In the genomic region with DNA sequence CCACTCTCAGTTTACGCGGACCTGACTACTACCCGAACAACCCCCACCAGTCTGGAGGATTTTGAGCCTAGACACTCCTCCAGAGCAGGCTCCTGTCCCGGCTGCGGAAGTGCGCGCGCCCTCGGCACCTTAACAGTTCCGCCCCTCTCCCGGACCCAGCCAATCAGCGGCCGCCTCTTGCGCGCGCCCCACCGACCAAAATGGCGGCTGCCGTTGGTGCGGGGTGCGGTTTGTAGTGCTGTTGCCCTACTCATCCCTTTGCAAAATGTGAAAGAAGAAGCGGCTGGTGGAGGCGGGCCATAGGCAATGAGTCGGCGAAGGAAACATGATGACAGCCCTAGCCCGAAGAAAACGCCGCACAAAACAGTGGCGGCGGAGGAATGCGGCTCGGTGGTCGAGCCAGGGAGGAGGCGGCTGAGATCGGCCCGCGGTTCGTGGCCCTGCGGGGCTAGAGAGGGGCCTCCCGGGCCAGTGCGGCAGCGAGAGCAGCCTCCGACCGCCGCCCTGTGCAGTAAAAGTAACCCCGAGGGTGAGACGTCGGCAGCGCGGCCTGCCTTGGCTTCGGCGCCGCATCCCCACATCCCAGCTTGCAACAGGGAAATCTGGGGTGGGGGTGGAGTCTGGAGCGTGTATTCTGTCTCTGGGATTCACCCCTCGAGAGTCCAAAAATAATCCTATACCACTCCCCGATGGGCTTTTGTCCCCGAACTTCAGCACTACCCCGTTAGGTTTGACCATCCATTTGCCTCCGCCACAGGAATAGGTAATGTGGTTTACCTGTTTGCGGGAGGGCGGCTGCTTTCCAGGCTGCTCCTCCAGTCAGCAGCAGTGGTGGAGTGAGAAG, we compare ENCODE assay signal across 8 cellular contexts. TPM values are rescaled to one million over a fixed set of nuclear protein-coding genes. Genes with fewer than 3 reads are reported as not detected.
DNase-seq lines count a peak whose midpoint lies in the region; ATAC-seq and TF ChIP-seq lines count a peak whose summit lies in the region.

TSS of gene ETAA1 (plus strand) at position 191 of the 844 bp plus-strand sequence. CDS start at position 307, 116 bp downstream.

- POLR2A ChIA-PET in activated CD8-positive, alpha-beta T cell treated with anti-CD3 and anti-CD28 coated beads for 36 hours (lab: Charles Lee) = interaction anchor here (1.0 kb wide), 1 partner anchor 11 kb away, joined by 3 read pairs; no protein-coding TSS in a partner anchor

- intact Hi-C loops in activated CD8-positive, alpha-beta T cell treated with anti-CD3 and anti-CD28 coated beads for 36 hours (cut with micrococcal nuclease) = no loop called here
- intact Hi-C loops in right lobe of liver (cut with DNase I) = no loop called here

- no peaks in the 10 kb centered on the region for H3K27me3 Mint-ChIP-seq in activated CD8-positive, alpha-beta T cell treated with anti-CD3 and anti-CD28 coated beads for 36 hours

- no peaks in the 10 kb centered on the region for H3K36me3 ChIP-seq in duodenal mucosa (ENCODE audit: control insufficient read depth in 1 of 2, insufficient read depth in 2 of 2, low read length in 2 of 2)
- no peaks in the 10 kb centered on the region for H3K36me3 ChIP-seq in right lobe of liver

- H3K9me3 ChIP-seq in duodenal mucosa (ENCODE audit: control insufficient read depth in 1 of 2, low read length in 2 of 2) (no peaks in the 10 kb centered on the region), right lobe of liver (no peaks in the 10 kb centered on the region)

- H3K4me3 ChIP-seq in duodenal mucosa (ENCODE audit: low read depth in 1 of 2, low read length in 2 of 2) = peak within 1 kb of the TSS; percentile 94 to 96
- peak within 1 kb of the TSS; percentile 84 to 93 (median 88) for H3K4me3 ChIP-seq in right lobe of liver

- ATAC-seq in GM19395 (IDR thresholded peaks at IDR 0.05; ENCODE audit: unreplicated experiment) (peak; percentile 99), HG03565 (IDR thresholded peaks at IDR 0.05; ENCODE audit: unreplicated experiment) (peak; percentile 99), right lobe of liver (peak; percentile 99 to 100 (median 100))
- ATAC-seq in activated CD8-positive, alpha-beta T cell treated with anti-CD3 and anti-CD28 coated beads for 36 hours = peak; percentile 100

- H3K27ac ChIP-seq in C4-2B (peak within 1 kb of the TSS; percentile 91), duodenal mucosa (ENCODE audit: low read depth, low read length) (peak within 1 kb of the TSS; percentile 62), right lobe of liver (peak within 1 kb of the TSS; percentile 80 to 92 (median 91))

- H3K4me3 Mint-ChIP-seq in activated CD8-positive, alpha-beta T cell treated with anti-CD3 and anti-CD28 coated beads for 36 hours = peak within 1 kb of the TSS; percentile 97

- H3K27me3 ChIP-seq in duodenal mucosa (ENCODE audit: control insufficient read depth in 1 of 2, insufficient read depth in 2 of 2, low read length in 2 of 2) (no peaks in the 10 kb centered on the region), right lobe of liver (no peaks in the 10 kb centered on the region)

- peak; percentile 66 for TF ChIP-seq POLR2A in right lobe of liver (IDR thresholded peaks at IDR 0.05)

- H3K4me1 Mint-ChIP-seq in activated CD8-positive, alpha-beta T cell treated with anti-CD3 and anti-CD28 coated beads for 36 hours (ENCODE audit: low read depth) = peaks cover 12% of the 10 kb centered on the region

- peaks cover 9% of the 10 kb centered on the region for H3K36me3 Mint-ChIP-seq in activated CD8-positive, alpha-beta T cell treated with anti-CD3 and anti-CD28 coated beads for 36 hours (ENCODE audit: low read depth)

- peak within 1 kb of the TSS; percentile 80 to 87 for H3K9ac ChIP-seq in duodenal mucosa (ENCODE audit: low read depth in 1 of 2, low read length in 2 of 2)

- CTCF ChIA-PET in activated CD8-positive, alpha-beta T cell treated with anti-CD3 and anti-CD28 coated beads for 36 hours (lab: Charles Lee) = no interaction called here

- H3K4me1 ChIP-seq in duodenal mucosa (ENCODE audit: control insufficient read depth in 1 of 2, insufficient read depth in 2 of 2, low read length in 2 of 2) (peaks cover 6 to 8% of the 10 kb centered on the region in 2 donors), right lobe of liver (no peaks in the 10 kb centered on the region)

- 0% methylated on average over 36 of the region's 61 CpGs for WGBS in right lobe of liver (ENCODE audit: insufficient coverage, low coverage, low lambda C conversion rate, missing lambda C conversion rate)

- no peak for TF ChIP-seq CTCF in C4-2B (conservative IDR thresholded peaks at IDR 0.05)
- no peak for TF ChIP-seq CTCF in activated CD8-positive, alpha-beta T cell treated with anti-CD3 and anti-CD28 coated beads for 36 hours (IDR thresholded peaks at IDR 0.05)
- no peak for TF ChIP-seq CTCF in right lobe of liver (IDR thresholded peaks at IDR 0.05)

- H3K27ac Mint-ChIP-seq in activated CD8-positive, alpha-beta T cell treated with anti-CD3 and anti-CD28 coated beads for 36 hours = peak within 1 kb of the TSS; percentile 98

- peak; percentile 81 for DNase-seq in NCI-H82 treated with DMSO at 0.1 percent for 48 hours (lab: John Stamatoyannopoulos, UW; ENCODE audit: unreplicated experiment)
- peak; percentile 95 for DNase-seq in activated CD8-positive, alpha-beta T cell treated with anti-CD3 and anti-CD28 coated beads for 36 hours
- DNase-seq in right lobe of liver = peak; percentile 94 to 96 (median 95)
- DNase-seq in stimulated activated CD4-positive, alpha-beta T cell treated with anti-CD3 and anti-CD28 coated beads, Interleukin-4, amount 100 ng/mL, for 4 hours = peak; percentile 91 to 94

- H3K9me3 Mint-ChIP-seq in activated CD8-positive, alpha-beta T cell treated with anti-CD3 and anti-CD28 coated beads for 36 hours = no peaks in the 10 kb centered on the region

RNA-seq across cellular contexts. Expression of gene ETAA1, which starts in this region (rescaled TPM):
- 10 to 100 TPM; 11.9 to 13.5 TPM for total RNA-seq in activated CD8-positive, alpha-beta T cell treated with anti-CD3 and anti-CD28 coated beads for 36 hours
- total RNA-seq in right lobe of liver = 1 to 10 TPM; 2.8 to 8.0 (median 5.0) TPM

Comparison
In these comparisons a context has a peak if more than half of its experiments do, and no peak if none do; other contexts are left out.
1. Peak in every context shown above with its lines: DNase-seq, ATAC-seq, H3K4me3 ChIP-seq and H3K27ac ChIP-seq.